In the genomic region with DNA sequence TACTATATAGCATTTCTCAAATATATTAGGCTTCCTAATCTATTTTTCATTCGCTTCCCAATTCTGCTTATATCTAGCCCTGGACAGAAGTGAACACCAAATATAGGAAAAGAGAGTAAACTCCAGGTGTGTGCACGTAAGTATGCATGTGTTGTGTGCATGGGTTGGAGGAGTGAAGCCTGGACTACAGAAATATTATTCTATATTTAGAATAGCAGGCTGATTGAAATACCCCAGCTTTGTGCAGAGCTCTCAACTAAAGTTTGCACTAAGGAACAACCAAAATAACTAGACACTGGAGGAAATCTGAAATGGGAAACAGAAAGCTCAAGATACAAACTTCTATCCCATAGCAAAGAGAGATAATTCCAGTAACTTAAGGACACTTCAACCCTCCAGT, we compare ENCODE assay signal across 8 cellular contexts.
"Had no signal": no experiment of that assay in that cellular context is flagged by ENCODE, and none has a peak within 500 bp of the region (broad histone marks: within the 10 kb centered on the region; RNA-seq: fewer than 3 reads in every experiment).

No MANE protein-coding gene starts in this region.

- ATAC-seq: GM23338, HCT116 had no signal

- DNase-seq: GM23248, GOT3, H7, H9, HCEC 1CT, HFFc6 had no signal
